Comparison of ENCODE assay signal across 8 cellular contexts in genomic region chr6:33812669-33813068, GRCh38. TPM values are rescaled to one million over a fixed set of nuclear protein-coding genes. Genes with fewer than 3 reads are reported as not detected.
DNase-seq lines count a peak whose midpoint lies in the region; ATAC-seq and TF ChIP-seq lines count a peak whose summit lies in the region.

No MANE protein-coding gene starts in this region.

- no peak for ATAC-seq in HG03039 (IDR thresholded peaks at IDR 0.05; ENCODE audit: unreplicated experiment)

- DNase-seq in ELF-1 (ENCODE audit: low read depth, low spot score) (peak; percentile 93), HuH-7 (ENCODE audit: low spot score) (peak; percentile 71), epithelial cell of esophagus (ENCODE audit: low read depth) (peak; percentile 62), occipital lobe (lab: John Stamatoyannopoulos, UW) (no peak), NCI-H446 (lab: John Stamatoyannopoulos, UW) (no peak)
- peak; percentile 27 for DNase-seq in T-helper 2 cell treated with Interferon-gamma antibody and Interleukin-4, amounts not matched to agents 5 μg/mL and 100 μg/mL, for 36 hours (ENCODE audit: low spot score)

- TF ChIP-seq CTCF in epithelial cell of esophagus (IDR thresholded peaks at IDR 0.05; ENCODE audit: insufficient read depth, low read depth, low read length, missing control alignments) (peak; percentile 51), nephron (IDR thresholded peaks at IDR 0.05; ENCODE audit: unreplicated experiment in 3 of 3) (peak; percentile 23 to 42 (median 37))

- H3K27ac Mint-ChIP-seq in T-helper 2 cell treated with Interferon-gamma antibody and Interleukin-4, amounts not matched to agents 5 μg/mL and 100 μg/mL, for 36 hours, result no peak overlapping the region
- H3K27ac Mint-ChIP-seq in nephron, result no peak overlapping the region

- no peak overlapping the region for H3K4me3 Mint-ChIP-seq in T-helper 2 cell treated with Interferon-gamma antibody and Interleukin-4, amounts not matched to agents 5 μg/mL and 100 μg/mL, for 36 hours
- H3K4me3 Mint-ChIP-seq in nephron, result no peak overlapping the region

- H3K4me3 ChIP-seq in epithelial cell of esophagus (ENCODE audit: low read length), result no peak overlapping the region

- peaks cover 4% of the 10 kb centered on the region for H3K4me1 Mint-ChIP-seq in T-helper 2 cell treated with Interferon-gamma antibody and Interleukin-4, amounts not matched to agents 5 μg/mL and 100 μg/mL, for 36 hours (ENCODE audit: low read depth)
- peaks cover 29% of the 10 kb centered on the region for H3K4me1 Mint-ChIP-seq in nephron

- H3K27me3 Mint-ChIP-seq in T-helper 2 cell treated with Interferon-gamma antibody and Interleukin-4, amounts not matched to agents 5 μg/mL and 100 μg/mL, for 36 hours (ENCODE audit: low read depth), result peaks cover 47% of the 10 kb centered on the region
- H3K27me3 Mint-ChIP-seq in nephron (ENCODE audit: low read depth), result peaks cover 58% of the 10 kb centered on the region

- no peaks in the 10 kb centered on the region for H3K9me3 Mint-ChIP-seq in T-helper 2 cell treated with Interferon-gamma antibody and Interleukin-4, amounts not matched to agents 5 μg/mL and 100 μg/mL, for 36 hours
- no peaks in the 10 kb centered on the region for H3K9me3 Mint-ChIP-seq in nephron

- no peaks in the 10 kb centered on the region for H3K36me3 Mint-ChIP-seq in T-helper 2 cell treated with Interferon-gamma antibody and Interleukin-4, amounts not matched to agents 5 μg/mL and 100 μg/mL, for 36 hours (ENCODE audit: low read depth)
- H3K36me3 Mint-ChIP-seq in nephron (ENCODE audit: low read depth), result no peaks in the 10 kb centered on the region

RNA-seq across cellular contexts. Expression of gene MLN, which starts 8.9 kb away (rescaled TPM):
- not detected for total RNA-seq in occipital lobe

RNA-seq across cellular contexts. Expression of gene LEMD2, which starts 23.7 kb away (rescaled TPM):
- total RNA-seq in occipital lobe, result 31.8 TPM

Comparison
In these comparisons a context has a peak if more than half of its experiments do, and no peak if none do; other contexts are left out.
1. DNase-seq: peak in ELF-1 (single experiment), HuH-7 (single experiment), T-helper 2 cell treated with Interferon-gamma antibody and Interleukin-4, amounts not matched to agents 5 μg/mL and 100 μg/mL, for 36 hours (single experiment) and epithelial cell of esophagus (single experiment); none in occipital lobe (single experiment) and NCI-H446 (0 of 2).